Comparison of ENCODE assay signal across 8 cellular contexts in the genomic region with DNA sequence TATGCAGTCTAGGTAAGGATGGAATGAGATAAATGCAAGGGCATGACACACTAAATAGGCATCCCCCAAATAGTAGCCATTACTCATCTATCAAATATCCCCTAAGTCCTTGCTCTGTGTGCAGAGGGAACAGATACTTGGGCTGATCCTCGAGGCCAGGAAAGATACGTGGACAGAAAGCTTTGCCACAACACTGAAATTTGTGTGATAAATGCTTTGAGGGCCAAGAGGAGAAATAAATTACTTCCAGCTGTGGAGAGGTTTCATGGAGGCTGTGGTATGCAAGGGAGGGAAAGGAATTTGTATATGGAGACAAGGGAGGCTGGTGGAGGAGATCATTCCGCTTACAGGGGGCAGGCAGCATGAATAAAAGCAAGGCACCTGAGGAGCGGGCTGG. TPM values are rescaled to one million over a fixed set of nuclear protein-coding genes. Genes with fewer than 3 reads are reported as not detected.
DNase-seq lines count a peak whose midpoint lies in the region.

No MANE protein-coding gene starts in this region.

- peak overlapping the region; percentile 92 for H4K91ac ChIP-seq in mesenchymal stem cell (ENCODE audit: low read length)

- WGBS in mesenchymal stem cell = 0% methylated on average over 4 of the region's 4 CpGs
- WGBS in urinary bladder = 27% methylated on average over 4 of the region's 4 CpGs

- no peak overlapping the region for H3K14ac ChIP-seq in mesenchymal stem cell (ENCODE audit: low read length in 2 of 2)

- H3K9ac ChIP-seq in mesenchymal stem cell (ENCODE audit: low read length) = peak overlapping the region; percentile 90

- no peak overlapping the region for H2AFZ ChIP-seq in mesenchymal stem cell (ENCODE audit: low read depth, low read length)

- H3K36me3 ChIP-seq in mesenchymal stem cell (ENCODE audit: control insufficient read depth in 1 of 2, insufficient read depth in 2 of 2, low read depth in 1 of 2, low read length in 2 of 2) (peaks cover 6 to 19% of the 10 kb centered on the region in 2 experiments), urinary bladder (ENCODE audit: insufficient read depth) (no peaks in the 10 kb centered on the region)

- no peaks in the 10 kb centered on the region for H3K79me1 ChIP-seq in mesenchymal stem cell (replicated peaks; ENCODE audit: low read length, poor library complexity, severe bottlenecking)

- peak overlapping the region; percentile 50 for H2BK120ac ChIP-seq in mesenchymal stem cell (ENCODE audit: low read depth, low read length)

- no peak overlapping the region for H3K23ac ChIP-seq in mesenchymal stem cell (ENCODE audit: low read length in 2 of 2)

- peak overlapping the region; percentile 74 for H2BK15ac ChIP-seq in mesenchymal stem cell (ENCODE audit: low read depth, poor library complexity, severe bottlenecking)

- H3K27ac ChIP-seq in mesenchymal stem cell (ENCODE audit: low read length, poor library complexity, severe bottlenecking) = peak overlapping the region; percentile 100
- H3K27ac ChIP-seq in urinary bladder (ENCODE audit: low read depth) = peak overlapping the region; percentile 39

- H2BK12ac ChIP-seq in mesenchymal stem cell (ENCODE audit: low read length in 2 of 2) = peak overlapping the region; percentile 45 to 99

- H3K4me3 ChIP-seq in mesenchymal stem cell (ENCODE audit: insufficient read depth in 1 of 2, low read depth in 1 of 2, low read length in 2 of 2) = peak overlapping the region in 1 of 2 experiments; percentile 31
- no peak overlapping the region for H3K4me3 ChIP-seq in urinary bladder (ENCODE audit: low read depth, low read length)

- peak overlapping the region; percentile 88 to 95 for H3K18ac ChIP-seq in mesenchymal stem cell (ENCODE audit: low read depth in 1 of 2, low read length in 2 of 2)

- H3K9me3 ChIP-seq in mesenchymal stem cell (ENCODE audit: control insufficient read depth, low read length) = no peaks in the 10 kb centered on the region

- peak overlapping the region; percentile 100 for H2AK5ac ChIP-seq in mesenchymal stem cell (ENCODE audit: low read length, severe bottlenecking)

- H3K4me1 ChIP-seq in mesenchymal stem cell (ENCODE audit: control insufficient read depth, insufficient read depth, low read depth, low read length) (peaks cover 27% of the 10 kb centered on the region), urinary bladder (ENCODE audit: insufficient read depth) (peaks cover 1% of the 10 kb centered on the region)

- H4K8ac ChIP-seq in mesenchymal stem cell (ENCODE audit: low read length) = peak overlapping the region; percentile 91

- DNase-seq in NCI-H226 = peak; percentile 97
- peak; percentile 28 for DNase-seq in dermis blood vessel endothelial cell
- DNase-seq in mesenchymal stem cell = peak; percentile 84
- DNase-seq in DMS79 (lab: John Stamatoyannopoulos, UW) = no peak
- no peak for DNase-seq in NCI-H446 (lab: John Stamatoyannopoulos, UW)
- no peak for DNase-seq in NCI-H1694 (lab: John Stamatoyannopoulos, UW)
- no peak for DNase-seq in NCI-H2107 (lab: John Stamatoyannopoulos, UW)

- H2BK5ac ChIP-seq in mesenchymal stem cell (ENCODE audit: low read depth, low read length, poor library complexity, severe bottlenecking) = peak overlapping the region; percentile 95

- H3K27me3 ChIP-seq in mesenchymal stem cell (ENCODE audit: control insufficient read depth in 1 of 2, insufficient read depth in 1 of 2, low read length in 2 of 2) = no peaks in the 10 kb centered on the region

- H3K4ac ChIP-seq in mesenchymal stem cell (ENCODE audit: low read depth in 1 of 2, low read length in 2 of 2) = peak overlapping the region in 1 of 2 experiments; percentile 94

- H3K4me2 ChIP-seq in mesenchymal stem cell (ENCODE audit: low read length, poor library complexity, severe bottlenecking) = peak overlapping the region; percentile 18

RNA-seq across cellular contexts. Expression of a gene that starts 18.5 kb away (rescaled TPM):
- total RNA-seq in dermis blood vessel endothelial cell (69.8 and 96.3 TPM in 2 replicates), urinary bladder (30.8 TPM)
- 310 TPM for polyA plus RNA-seq in mesenchymal stem cell (2013, experiment 1 of 2)
- polyA plus RNA-seq in mesenchymal stem cell (2013, experiment 2 of 2) = 311 TPM
- 121 TPM for polyA plus RNA-seq in urinary bladder

RNA-seq across cellular contexts. Expression of a gene that starts 31.8 kb away (rescaled TPM):
- total RNA-seq in dermis blood vessel endothelial cell (244 and 263 TPM in 2 replicates), urinary bladder (128 TPM)
- polyA plus RNA-seq in mesenchymal stem cell (2013, experiment 1 of 2) = 50.3 TPM
- 51.5 TPM for polyA plus RNA-seq in mesenchymal stem cell (2013, experiment 2 of 2)
- polyA plus RNA-seq in urinary bladder = 31.8 TPM

RNA-seq across cellular contexts. Expression of a gene that starts 53.2 kb away (rescaled TPM):
- total RNA-seq in dermis blood vessel endothelial cell (756 and 1,107 TPM in 2 replicates), urinary bladder (5,536 TPM)
- polyA plus RNA-seq in mesenchymal stem cell (2013, experiment 1 of 2) = 5,201 TPM
- 4,942 TPM for polyA plus RNA-seq in mesenchymal stem cell (2013, experiment 2 of 2)
- 1,774 TPM for polyA plus RNA-seq in urinary bladder

Comparison
In these comparisons a context has a peak if more than half of its experiments do, and no peak if none do; other contexts are left out.
1. DNase-seq: peak in NCI-H226 (single experiment), dermis blood vessel endothelial cell (single experiment) and mesenchymal stem cell (single experiment); none in DMS79 (single experiment), NCI-H446 (0 of 2), NCI-H1694 (single experiment) and NCI-H2107 (single experiment).